8 cellular contexts compared by ENCODE assay signal in genomic region chr20:50588034-50588736, GRCh38.
DNase-seq lines count a peak whose midpoint lies in the region; ATAC-seq and TF ChIP-seq lines count a peak whose summit lies in the region.

No MANE protein-coding gene starts in this region.

- POLR2A ChIA-PET in activated naive CD8-positive, alpha-beta T cell treated with anti-CD3 and anti-CD28 coated beads, Interleukin-2, amount 10 ng/mL, durations not matched to agents 7 days and 5 days (lab: Charles Lee): interaction anchor here (0.7 kb wide), 1 partner anchor 49 kb away, joined by 3 read pairs; no protein-coding TSS in a partner anchor

- H3K4me1 ChIP-seq in DND-41 (ENCODE audit: insufficient read depth, low read length) (no peaks in the 10 kb centered on the region), left ventricle myocardium inferior (peaks cover 28% of the 10 kb centered on the region), smooth muscle cell (ENCODE audit: low read depth) (no peaks in the 10 kb centered on the region)

- H3K79me2 ChIP-seq in DND-41 (ENCODE audit: insufficient read depth, low read length) (no peaks in the 10 kb centered on the region), smooth muscle cell (ENCODE audit: low read depth) (no peaks in the 10 kb centered on the region)

- intact Hi-C loops in left ventricle myocardium inferior (cut with micrococcal nuclease): no loop called here

- peaks cover 4% of the 10 kb centered on the region for H3K36me3 Mint-ChIP-seq in T-helper 17 cell (ENCODE audit: low read depth)
- H3K36me3 Mint-ChIP-seq in activated naive CD8-positive, alpha-beta T cell treated with anti-CD3 and anti-CD28 coated beads, Interleukin-2, amount 10 ng/mL, durations not matched to agents 7 days and 5 days: peaks cover 8% of the 10 kb centered on the region

- no peaks in the 10 kb centered on the region for H3K27me3 ChIP-seq in DND-41 (ENCODE audit: insufficient read depth, low read length, poor library complexity)
- H3K27me3 ChIP-seq in left ventricle myocardium inferior (ENCODE audit: low read depth): no peaks in the 10 kb centered on the region
- H3K27me3 ChIP-seq in smooth muscle cell (ENCODE audit: low read depth): no peaks in the 10 kb centered on the region

- H3K9me3 ChIP-seq in DND-41 (ENCODE audit: insufficient read depth, low read length, severe bottlenecking) (no peaks in the 10 kb centered on the region), T-helper 17 cell (ENCODE audit: control insufficient read depth, low read length, poor library complexity, severe bottlenecking) (no peaks in the 10 kb centered on the region), left ventricle myocardium inferior (replicated peaks) (no peaks in the 10 kb centered on the region), smooth muscle cell (replicated peaks; ENCODE audit: low read depth) (no peaks in the 10 kb centered on the region)

- H4K20me1 ChIP-seq in DND-41 (ENCODE audit: insufficient read depth, low read length) (peaks cover 7% of the 10 kb centered on the region; the same call in 1 of the 2 replicates), smooth muscle cell (ENCODE audit: low read depth) (peaks cover 14% of the 10 kb centered on the region)

- H3K4me3 ChIP-seq in DND-41 (ENCODE audit: low read depth in 1 of 2, low read length in 2 of 2): no peak overlapping the region
- H3K4me3 ChIP-seq in left ventricle myocardium inferior: no peak overlapping the region
- H3K4me3 ChIP-seq in smooth muscle cell: no peak overlapping the region

- DNase-seq in DND-41: peak; percentile 77
- peak; percentile 57 for DNase-seq in LHCN-M2 (ENCODE audit: low read depth)
- peak; percentile 56 to 72 (median 64) for DNase-seq in T-helper 17 cell
- peak; percentile 84 for DNase-seq in activated naive CD8-positive, alpha-beta T cell treated with anti-CD3 and anti-CD28 coated beads, Interleukin-2, amount 10 ng/mL, durations not matched to agents 7 days and 5 days
- DNase-seq in left ventricle myocardium inferior: peak; percentile 71
- DNase-seq in smooth muscle cell (lab: John Stamatoyannopoulos, UW; ENCODE audit: unreplicated experiment): peak; percentile 17

- H3K9me3 Mint-ChIP-seq in activated naive CD8-positive, alpha-beta T cell treated with anti-CD3 and anti-CD28 coated beads, Interleukin-2, amount 10 ng/mL, durations not matched to agents 7 days and 5 days: no peaks in the 10 kb centered on the region

- WGBS in smooth muscle cell (ENCODE audit: low lambda C conversion rate): 55% methylated on average over 12 of the region's 12 CpGs

- H3K4me2 ChIP-seq in DND-41 (ENCODE audit: insufficient read depth, low read length) (no peak overlapping the region), smooth muscle cell (no peak overlapping the region)

- peak overlapping the region; percentile 62 for H3K4me3 Mint-ChIP-seq in T-helper 17 cell
- H3K4me3 Mint-ChIP-seq in activated naive CD8-positive, alpha-beta T cell treated with anti-CD3 and anti-CD28 coated beads, Interleukin-2, amount 10 ng/mL, durations not matched to agents 7 days and 5 days: no peak overlapping the region

- peaks cover 33% of the 10 kb centered on the region for H3K36me3 ChIP-seq in DND-41 (ENCODE audit: insufficient read depth, low read length)
- H3K36me3 ChIP-seq in left ventricle myocardium inferior: peaks cover 72% of the 10 kb centered on the region
- no peaks in the 10 kb centered on the region for H3K36me3 ChIP-seq in smooth muscle cell (ENCODE audit: low read depth)

- H3K9ac ChIP-seq in DND-41 (ENCODE audit: low read depth, low read length) (no peak overlapping the region), smooth muscle cell (ENCODE audit: low read depth) (no peak overlapping the region)

- ATAC-seq in DND-41 (ENCODE audit: insufficient read depth, low read depth) (peak; percentile 81), T-helper 17 cell (peak; percentile 76), HG02852 (IDR thresholded peaks at IDR 0.05; ENCODE audit: unreplicated experiment) (no peak), HG02642 (IDR thresholded peaks at IDR 0.05; ENCODE audit: poor library complexity, unreplicated experiment) (no peak)
- ATAC-seq in activated naive CD8-positive, alpha-beta T cell treated with anti-CD3 and anti-CD28 coated beads, Interleukin-2, amount 10 ng/mL, durations not matched to agents 7 days and 5 days (ENCODE audit: low read depth): peak; percentile 63

- H3K4me1 Mint-ChIP-seq in T-helper 17 cell: peaks cover 6% of the 10 kb centered on the region
- H3K4me1 Mint-ChIP-seq in activated naive CD8-positive, alpha-beta T cell treated with anti-CD3 and anti-CD28 coated beads, Interleukin-2, amount 10 ng/mL, durations not matched to agents 7 days and 5 days: peaks cover 8% of the 10 kb centered on the region

- peak; percentile 100 for TF ChIP-seq CTCF in DND-41 (IDR thresholded peaks at IDR 0.05; ENCODE audit: borderline replicate concordance, extremely low read depth, low read length, poor library complexity, severe bottlenecking)
- TF ChIP-seq CTCF in left ventricle myocardium inferior (IDR thresholded peaks at IDR 0.05; ENCODE audit: borderline replicate concordance): peak; percentile 86
- peak; percentile 98 for TF ChIP-seq CTCF in smooth muscle cell (IDR thresholded peaks at IDR 0.05; ENCODE audit: borderline replicate concordance, insufficient read depth, poor library complexity, severe bottlenecking)

- no peak overlapping the region for H3K27ac ChIP-seq in DND-41 (ENCODE audit: low read length)
- no peak overlapping the region for H3K27ac ChIP-seq in left ventricle myocardium inferior (replicated peaks)
- no peak overlapping the region for H3K27ac ChIP-seq in smooth muscle cell (ENCODE audit: low read depth)

- no peaks in the 10 kb centered on the region for H3K27me3 Mint-ChIP-seq in T-helper 17 cell
- H3K27me3 Mint-ChIP-seq in activated naive CD8-positive, alpha-beta T cell treated with anti-CD3 and anti-CD28 coated beads, Interleukin-2, amount 10 ng/mL, durations not matched to agents 7 days and 5 days: no peaks in the 10 kb centered on the region

- no peak overlapping the region for H2AFZ ChIP-seq in DND-41 (ENCODE audit: low read depth, low read length)
- no peak overlapping the region for H2AFZ ChIP-seq in smooth muscle cell (ENCODE audit: low read depth)

- peaks cover 8% of the 10 kb centered on the region for H3F3A ChIP-seq in smooth muscle cell (ENCODE audit: low read depth)

- peak overlapping the region; percentile 86 for H3K27ac Mint-ChIP-seq in T-helper 17 cell
- no peak overlapping the region for H3K27ac Mint-ChIP-seq in activated naive CD8-positive, alpha-beta T cell treated with anti-CD3 and anti-CD28 coated beads, Interleukin-2, amount 10 ng/mL, durations not matched to agents 7 days and 5 days

Comparison
In these comparisons a context has a peak if more than half of its experiments do, and no peak if none do; other contexts are left out.
1. ATAC-seq: peak in DND-41 (single experiment), T-helper 17 cell (single experiment) and activated naive CD8-positive, alpha-beta T cell treated with anti-CD3 and anti-CD28 coated beads, Interleukin-2, amount 10 ng/mL, durations not matched to agents 7 days and 5 days (single experiment); none in HG02852 (single experiment) and HG02642 (single experiment).
2. DNase-seq: peak in every context shown above with its lines; median percentile 84 in activated naive CD8-positive, alpha-beta T cell treated with anti-CD3 and anti-CD28 coated beads, Interleukin-2, amount 10 ng/mL, durations not matched to agents 7 days and 5 days; 77 in DND-41; 71 in left ventricle myocardium inferior; 64 in T-helper 17 cell; 57 in LHCN-M2; 17 in smooth muscle cell.
3. Peak in every context shown above with its lines, with median percentiles within 50 percentile points of each other: CTCF ChIP-seq.